26 cellular contexts compared by ENCODE assay signal in genomic region chr12:50184261-50184660, GRCh38. TPM values are rescaled to one million over a fixed set of nuclear protein-coding genes. Genes with fewer than 3 reads are reported as not detected.
A peak's percentile ranks its signal among the peaks of the same experiment; 100 is the strongest.
DNase-seq lines count a peak whose midpoint lies in the region; ATAC-seq, FAIRE-seq and TF ChIP-seq lines count a peak whose summit lies in the region.
"Had no signal": no experiment of that assay in that cellular context is flagged by ENCODE, and none has a peak within 500 bp of the region (broad histone marks: within the 10 kb centered on the region; RNA-seq: fewer than 3 reads in every experiment).

No MANE protein-coding gene starts in this region.

- no peak overlapping the region for H3K4me2 ChIP-seq in HepG2 (ENCODE audit: low read depth, low read length)
- H3K4me2 ChIP-seq in osteoblast (ENCODE audit: insufficient read depth, low read length): no peak overlapping the region

- no peak overlapping the region for H3K9ac ChIP-seq in HepG2 (ENCODE audit: insufficient read depth, low read depth, low read length)

- no peak for TF ChIP-seq POLR2A in HepG2 (IDR thresholded peaks at IDR 0.05; ENCODE audit: insufficient read depth in 1 of 2, low read depth in 2 of 2, low read length in 2 of 2)
- TF ChIP-seq POLR2A in right lobe of liver (IDR thresholded peaks at IDR 0.05): no peak

- ATAC-seq in HepG2 (no peak), right lobe of liver (no peak), HG02885 (IDR thresholded peaks at IDR 0.05; ENCODE audit: poor library complexity, unreplicated experiment) (no peak)
- no peak for ATAC-seq in activated T-helper 17 cell treated with anti-CD3 and anti-CD28 coated beads, Interleukin-2, amount 50 U/mL, for 72 hours (replicated peaks)
- ATAC-seq: lower lobe of right lung, mucosa of descending colon had no signal

- H3K4me1 ChIP-seq in HepG2 (ENCODE audit: insufficient read depth, low read length) (peaks cover 36% of the 10 kb centered on the region), right lobe of liver (no peaks in the 10 kb centered on the region), osteoblast (ENCODE audit: insufficient read depth, low read length) (peaks cover 58% of the 10 kb centered on the region)
- H3K4me1 ChIP-seq in CD4-positive, alpha-beta memory T cell (ENCODE audit: insufficient read depth, low read length): peaks cover 28% of the 10 kb centered on the region

- no peaks in the 10 kb centered on the region for H3K9me3 ChIP-seq in HepG2 (ENCODE audit: low read length)
- no peaks in the 10 kb centered on the region for H3K9me3 ChIP-seq in right lobe of liver
- no peaks in the 10 kb centered on the region for H3K9me3 ChIP-seq in osteoblast (ENCODE audit: low read depth, low read length)
- H3K9me3 ChIP-seq in CD4-positive, alpha-beta memory T cell (ENCODE audit: control insufficient read depth in 1 of 2, low read length in 2 of 2): no peaks in the 10 kb centered on the region
- H3K9me3 ChIP-seq: lower lobe of right lung, mucosa of descending colon, sigmoid colon had no signal

- H3K27ac Mint-ChIP-seq in activated T-helper 17 cell treated with anti-CD3 and anti-CD28 coated beads, Interleukin-2, amount 50 U/mL, for 72 hours: peak overlapping the region; percentile 85
- H3K27ac Mint-ChIP-seq in CD4-positive, alpha-beta memory T cell: peak overlapping the region in 2 of 7 donors; percentile 55 to 59
- H3K27ac Mint-ChIP-seq: dendritic cell treated with granulocyte-macrophage colony-stimulating factor and Interleukin-4, amounts not matched to agents 40 ng/mL and 50 ng/mL, for 4 days; IgD-negative memory B cell; progenitor cell of endocrine pancreas had no signal

- no TSS peak for BruUV-seq in HepG2 (replicated peaks; lab: Mats Ljungman, UMichigan)

- CTCF ChIA-PET in HepG2 (lab: Yijun Ruan, JAX; ENCODE audit: low intra/inter-chr PET ratio, low total read pairs): no interaction called here
- CTCF ChIA-PET in CD4-positive, alpha-beta memory T cell (lab: Charles Lee; ENCODE audit: partially characterized antibody): interaction anchor here (0.8 to 4.5 kb wide), 4 partner anchors 8 to 114 kb away, joined by 3 to 33 read pairs (median 12); no protein-coding TSS in a partner anchor

- H4K20me1 ChIP-seq in HepG2 (ENCODE audit: insufficient read depth, low read length) (no peaks in the 10 kb centered on the region), osteoblast (ENCODE audit: insufficient read depth, low read length) (no peaks in the 10 kb centered on the region)

- no peak overlapping the region for H3K4me3 ChIP-seq in HepG2 (replicated peaks in 1 of 3; ENCODE audit: insufficient read depth in 1 of 3, low read depth in 2 of 3, low read length in 3 of 3)
- no peak overlapping the region for H3K4me3 ChIP-seq in right lobe of liver
- no peak overlapping the region for H3K4me3 ChIP-seq in osteoblast (ENCODE audit: insufficient read depth, low read length)
- H3K4me3 ChIP-seq in CD4-positive, alpha-beta memory T cell (ENCODE audit: low read length in 2 of 2): no peak overlapping the region
- H3K4me3 ChIP-seq: lower lobe of right lung, mucosa of descending colon, sigmoid colon had no signal

- no peaks in the 10 kb centered on the region for H3K27me3 Mint-ChIP-seq in activated T-helper 17 cell treated with anti-CD3 and anti-CD28 coated beads, Interleukin-2, amount 50 U/mL, for 72 hours
- H3K27me3 Mint-ChIP-seq in CD4-positive, alpha-beta memory T cell: no peaks in the 10 kb centered on the region
- H3K27me3 Mint-ChIP-seq: dendritic cell treated with granulocyte-macrophage colony-stimulating factor and Interleukin-4, amounts not matched to agents 40 ng/mL and 50 ng/mL, for 4 days; IgD-negative memory B cell; progenitor cell of endocrine pancreas had no signal

- FAIRE-seq in HepG2 (lab: Jason Lieb, UNC): no peak
- FAIRE-seq: endometrium, kidney, urothelium cell line had no signal

- WGBS in HepG2 (ENCODE audit: low lambda C conversion rate): 86% methylated on average over 5 of the region's 5 CpGs
- 75% methylated on average over 2 of the region's 5 CpGs for WGBS in right lobe of liver (ENCODE audit: insufficient coverage, low coverage, low lambda C conversion rate, missing lambda C conversion rate)

- DNase-seq in HepG2 (ENCODE audit: low spot score): no peak
- no peak for DNase-seq in right lobe of liver
- DNase-seq in osteoblast (ENCODE audit: insufficient read length, low spot score, missing footprints): no peak
- DNase-seq in COR-L47 (lab: John Stamatoyannopoulos, UW): no peak
- no peak for DNase-seq in CD4-positive, alpha-beta memory T cell
- DNase-seq: activated CD4-positive, alpha-beta T cell treated with anti-CD3 and anti-CD28 coated beads, Interleukin-2, amount 50 U/mL, for 4 hours; activated naive CD4-positive, alpha-beta T cell; DMS153; kidney; lower lobe of right lung; NCI-H1105 treated with DMSO at 0.1 percent for 48 hours; NCI-H2081 treated with DMSO at 0.1 percent for 48 hours; NCI-H446; sigmoid colon; stimulated activated CD8-positive, alpha-beta memory T cell treated with anti-CD3 and anti-CD28 coated beads, Interleukin-4, amount 100 ng/mL, for 48 hours; substantia nigra; WERI-Rb-1 had no signal

- TF ChIP-seq RAD21 in HepG2 (CRISPR knock-in tag; IDR thresholded peaks at IDR 0.05): no peak

- peaks cover 38% of the 10 kb centered on the region for H3K4me1 Mint-ChIP-seq in activated T-helper 17 cell treated with anti-CD3 and anti-CD28 coated beads, Interleukin-2, amount 50 U/mL, for 72 hours
- H3K4me1 Mint-ChIP-seq in CD4-positive, alpha-beta memory T cell: peaks cover 13 to 35% (median 21%) of the 10 kb centered on the region in 4 donors
- H3K4me1 Mint-ChIP-seq: neural crest cell had no signal

- TF ChIP-seq EP300 in HepG2 (IDR thresholded peaks at IDR 0.05; ENCODE audit: low read depth in 2 of 2, low read length in 2 of 2): no peak
- TF ChIP-seq EP300 in HepG2 (CRISPR knock-in tag; IDR thresholded peaks at IDR 0.05; ENCODE audit: borderline replicate concordance): no peak

- H3K27me3 ChIP-seq in HepG2 (ENCODE audit: control insufficient read depth in 1 of 2, insufficient read depth in 2 of 2, low read length in 2 of 2) (no peaks in the 10 kb centered on the region), right lobe of liver (no peaks in the 10 kb centered on the region), osteoblast (ENCODE audit: insufficient read depth, low read length) (no peaks in the 10 kb centered on the region)
- H3K27me3 ChIP-seq in CD4-positive, alpha-beta memory T cell (ENCODE audit: insufficient read depth, low read length): no peaks in the 10 kb centered on the region
- H3K27me3 ChIP-seq: sigmoid colon had no signal

- no peak for TF ChIP-seq CTCF in HepG2 (CRISPR knock-in tag; IDR thresholded peaks at IDR 0.05)
- TF ChIP-seq CTCF in right lobe of liver (IDR thresholded peaks at IDR 0.05): no peak
- no peak for TF ChIP-seq CTCF in osteoblast (IDR thresholded peaks at IDR 0.05; ENCODE audit: extremely low read depth, low read depth, low read length)

- POLR2A ChIA-PET in HepG2 (lab: Yijun Ruan, JAX): no interaction called here
- POLR2A ChIA-PET in CD4-positive, alpha-beta memory T cell (lab: Charles Lee; ENCODE audit: partially characterized antibody): interaction anchor here (1.5 kb wide), 1 partner anchor 37 kb away, joined by 3 read pairs; no protein-coding TSS in a partner anchor

- intact Hi-C loops in HepG2 (cut with micrococcal nuclease; ENCODE audit: unreplicated experiment): no loop called here
- intact Hi-C loops in right lobe of liver (cut with DNase I): no loop called here
- intact Hi-C loops in CD4-positive, alpha-beta memory T cell (cut with micrococcal nuclease): loop anchor here (10.0 kb wide), 1 partner anchor 219 kb away; the partner anchor contains the start of gene AQP5

- H3K79me2 ChIP-seq in HepG2 (ENCODE audit: insufficient read depth, low read length) (no peaks in the 10 kb centered on the region), osteoblast (ENCODE audit: insufficient read depth, low read length) (peaks cover 46% of the 10 kb centered on the region)

- H3K9me3 Mint-ChIP-seq in activated T-helper 17 cell treated with anti-CD3 and anti-CD28 coated beads, Interleukin-2, amount 50 U/mL, for 72 hours: no peaks in the 10 kb centered on the region
- H3K9me3 Mint-ChIP-seq in CD4-positive, alpha-beta memory T cell: no peaks in the 10 kb centered on the region
- H3K9me3 Mint-ChIP-seq: dendritic cell treated with granulocyte-macrophage colony-stimulating factor and Interleukin-4, amounts not matched to agents 40 ng/mL and 50 ng/mL, for 4 days; IgD-negative memory B cell; neural crest cell had no signal

- in situ Hi-C loops in HepG2 (cut with HindIII; ENCODE audit: extremely low pct_ligation_motif_present, low pct_unique_long_range_greater_than_20kb): loop anchor here (10.0 kb wide), 1 partner anchor 131 kb away; no protein-coding TSS in a partner anchor

- H2AFZ ChIP-seq in HepG2 (ENCODE audit: low read length) (no peak overlapping the region), osteoblast (ENCODE audit: low read length) (no peak overlapping the region)

- H3K36me3 ChIP-seq in HepG2 (replicated peaks in 1 of 2; ENCODE audit: control insufficient read depth in 1 of 2, insufficient read depth in 2 of 2, low read length in 2 of 2) (peaks cover 2 to 11% of the 10 kb centered on the region in 2 experiments; a peak in 2 of 5 replicates), right lobe of liver (no peaks in the 10 kb centered on the region), osteoblast (ENCODE audit: insufficient read depth, low read length) (peaks cover 68% of the 10 kb centered on the region)
- H3K36me3 ChIP-seq in CD4-positive, alpha-beta memory T cell (ENCODE audit: insufficient read depth, low read length): peaks cover 6% of the 10 kb centered on the region

- peaks cover 75% of the 10 kb centered on the region for H3K36me3 Mint-ChIP-seq in activated T-helper 17 cell treated with anti-CD3 and anti-CD28 coated beads, Interleukin-2, amount 50 U/mL, for 72 hours (ENCODE audit: low read depth)
- H3K36me3 Mint-ChIP-seq in CD4-positive, alpha-beta memory T cell: peaks cover 9 to 16% of the 10 kb centered on the region in 2 donors
- H3K36me3 Mint-ChIP-seq: IgD-negative memory B cell had no signal

- H3K27ac ChIP-seq in HepG2 (ENCODE audit: extremely low read length, insufficient read depth, low read length): no peak overlapping the region
- H3K27ac ChIP-seq in right lobe of liver: no peak overlapping the region
- peak overlapping the region; percentile 31 for H3K27ac ChIP-seq in osteoblast (ENCODE audit: low read depth, low read length)
- no peak overlapping the region for H3K27ac ChIP-seq in CD4-positive, alpha-beta memory T cell (ENCODE audit: low read depth, low read length)
- H3K27ac ChIP-seq: lower lobe of right lung, WERI-Rb-1 had no signal

- H3K4me3 Mint-ChIP-seq in activated T-helper 17 cell treated with anti-CD3 and anti-CD28 coated beads, Interleukin-2, amount 50 U/mL, for 72 hours: peak overlapping the region; percentile 78
- no peak overlapping the region for H3K4me3 Mint-ChIP-seq in CD4-positive, alpha-beta memory T cell
- H3K4me3 Mint-ChIP-seq: dendritic cell treated with granulocyte-macrophage colony-stimulating factor and Interleukin-4, amounts not matched to agents 40 ng/mL and 50 ng/mL, for 4 days; IgD-negative memory B cell; neural crest cell had no signal

RNA-seq across cellular contexts. Expression of gene CERS5, which starts 17.1 kb away (rescaled TPM):
- total RNA-seq in HepG2 (2016; rRNA removed; fragmentation: Illumina TruSeq; extraction: Trizol) (15.3 and 22.3 TPM in 2 replicates), right lobe of liver (10 to 100 TPM in 2 of 6 experiments, 1 to 10 TPM in 4; 5.0 to 12.0 (median 8.0) TPM), osteoblast (30.9 and 33.7 TPM in 2 replicates)
- 10.3 and 12.1 TPM in 2 replicates for total RNA-seq in HepG2 (2016; cell fraction: cytosol; rRNA removed; fragmentation: Illumina TruSeq; extraction: Trizol; ENCODE audit: low read depth)
- total RNA-seq in HepG2 (2016; cell fraction: insoluble cytoplasmic fraction; rRNA removed; fragmentation: Illumina TruSeq; extraction: Trizol): 13.6 and 22.8 TPM in 2 replicates
- 18.3 and 19.2 TPM in 2 replicates for total RNA-seq in HepG2 (2016; cell fraction: membrane; rRNA removed; fragmentation: Illumina TruSeq; extraction: Trizol)
- total RNA-seq in HepG2 (2016; cell fraction: nucleus; rRNA removed; fragmentation: Illumina TruSeq; extraction: Trizol): 34.1 and 37.5 TPM in 2 replicates
- polyA plus RNA-seq in HepG2 (2011; rRNA removed): 37.5 and 48.8 TPM in 2 replicates
- 24.8 and 42.9 TPM in 2 replicates for polyA plus RNA-seq in HepG2 (2011; cell fraction: cytosol; rRNA removed)
- 37.4 and 42.7 TPM in 2 replicates for polyA plus RNA-seq in HepG2 (2011; cell fraction: nucleus; rRNA removed)
- polyA plus RNA-seq in HepG2 (2012): 18.5 and 22.9 TPM in 2 replicates
- polyA plus RNA-seq in HepG2 (2016; cell fraction: cytosol; fragmentation: Illumina TruSeq; extraction: Trizol; ENCODE audit: low read depth): 11.3 and 11.6 TPM in 2 replicates
- 16.0 and 16.6 TPM in 2 replicates for polyA plus RNA-seq in HepG2 (2016; cell fraction: insoluble cytoplasmic fraction; fragmentation: Illumina TruSeq; extraction: Trizol; ENCODE audit: low read depth)
- 17.8 and 18.4 TPM in 2 replicates for polyA plus RNA-seq in HepG2 (2016; cell fraction: membrane; fragmentation: Illumina TruSeq; extraction: Trizol; ENCODE audit: low read depth)
- 69.6 and 73.1 TPM in 2 replicates for polyA plus RNA-seq in HepG2 (2016; cell fraction: nucleus; fragmentation: Illumina TruSeq; extraction: Trizol; ENCODE audit: insufficient read depth, low read depth)
- 54.7 and 68.3 TPM in 2 replicates for polyA minus RNA-seq in HepG2 (2011; rRNA and poly(A)+ RNA removed; ENCODE audit: low replicate concordance)
- 16.2 and 19.3 TPM in 2 replicates for polyA minus RNA-seq in HepG2 (2011; cell fraction: cytosol; rRNA and poly(A)+ RNA removed)
- 29.5 and 31.8 TPM in 2 replicates for polyA minus RNA-seq in HepG2 (2011; cell fraction: nucleus; rRNA and poly(A)+ RNA removed)
- 10 to 100 TPM; 72.0 to 77.6 TPM for total RNA-seq in activated T-helper 17 cell treated with anti-CD3 and anti-CD28 coated beads, Interleukin-2, amount 50 U/mL, for 72 hours
- total RNA-seq in CD4-positive, alpha-beta memory T cell: 10 to 100 TPM; 42.1 to 48.2 TPM
- polyA plus RNA-seq in CD4-positive, alpha-beta memory T cell: 10 to 100 TPM; 45.1 to 62.7 TPM
